Comparison of ENCODE assay signal across 27 cellular contexts in the genomic region with DNA sequence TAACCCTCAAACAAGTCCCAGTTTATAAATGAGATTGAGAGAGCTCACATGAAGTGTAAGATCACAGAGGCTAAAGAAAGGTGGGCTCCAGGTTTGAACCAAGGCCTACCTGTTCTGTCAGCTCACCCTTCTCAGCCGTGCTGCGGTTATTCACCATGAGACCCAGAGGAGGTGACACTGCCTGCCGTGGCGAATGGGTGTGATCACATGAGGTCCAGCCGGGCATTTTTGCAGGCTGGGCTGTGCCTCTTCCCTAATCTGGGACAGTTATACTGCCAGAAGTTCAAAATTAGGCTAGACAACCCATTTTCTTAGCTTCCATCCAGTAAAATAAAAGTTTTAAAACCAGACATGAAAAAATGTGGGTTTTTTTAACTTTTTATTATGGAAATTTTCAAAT.
A peak's percentile ranks its signal among the peaks of the same experiment; 100 is the strongest.
DNase-seq lines count a peak whose midpoint lies in the region; ATAC-seq, FAIRE-seq and TF ChIP-seq lines count a peak whose summit lies in the region.
"Had no signal": no experiment of that assay in that cellular context is flagged by ENCODE, and none has a peak within 500 bp of the region (broad histone marks: within the 10 kb centered on the region; RNA-seq: fewer than 3 reads in every experiment).

No MANE protein-coding gene starts in this region.

- no peak overlapping the region for H3K4me3 ChIP-seq in K562
- H3K4me3 ChIP-seq: MG63, PC-9, smooth muscle cell, thoracic aorta had no signal

- H3K9me3 ChIP-seq in K562 (replicated peaks; ENCODE audit: control insufficient read depth, insufficient read depth, low read depth, low read length), result no peaks in the 10 kb centered on the region
- H3K9me3 ChIP-seq: MG63, thoracic aorta had no signal

- in situ Hi-C loops in K562 (cut with MboI), result no loop called here

- intact Hi-C loops in Right ventricle myocardium inferior (cut with DNase I), result no loop called here
- intact Hi-C loops in cardiac septum (cut with DNase I), result no loop called here
- intact Hi-C loops in K562 (cut with micrococcal nuclease), result no loop called here
- intact Hi-C loops in left ventricle myocardium superior (cut with micrococcal nuclease), result no loop called here

- no peak for TF ChIP-seq CTCF in K562 (IDR thresholded peaks at IDR 0.05 in 2 of 3, conservative IDR thresholded peaks at IDR 0.05 in 1 of 3; ENCODE audit: insufficient read depth in 2 of 3, low read depth in 1 of 3, low read length in 3 of 3)

- no peaks in the 10 kb centered on the region for H3K27me3 ChIP-seq in K562 (ENCODE audit: control insufficient read depth in 2 of 2, insufficient read depth in 2 of 2, low read length in 2 of 2)
- H3K27me3 ChIP-seq: foreskin keratinocyte, MG63 had no signal

- peak; percentile 78 for DNase-seq in Right ventricle myocardium inferior (ENCODE audit: missing footprints)
- no peak for DNase-seq in cardiac septum (ENCODE audit: low spot score)
- DNase-seq in K562 (ENCODE audit: extremely low read depth in 1 of 4, low spot score in 3 of 4), result no peak
- DNase-seq in left ventricle myocardium superior, result peak; percentile 56
- DNase-seq in NCI-H2107 treated with DMSO at 0.1 percent for 48 hours (lab: John Stamatoyannopoulos, UW; ENCODE audit: unreplicated experiment), result no peak
- DNase-seq in activated effector memory CD4-positive, alpha-beta T cell treated with anti-CD3 and anti-CD28 coated beads, Interleukin-2, amount 50 U/mL, for 16 hours, result no peak
- DNase-seq: activated CD4-positive, alpha-beta memory T cell treated with anti-CD3 and anti-CD28 coated beads for 36 hours; activated naive CD8-positive, alpha-beta T cell treated with anti-CD3 and anti-CD28 coated beads, Interleukin-2, amount 10 ng/mL, durations not matched to agents 7 days and 5 days; CD4-positive, alpha-beta T cell; dermis blood vessel endothelial cell; foreskin keratinocyte; MG63; NCI-H1105; NCI-H187 treated with DMSO at 0.1 percent for 48 hours; NCI-H524 treated with DMSO at 0.1 percent for 48 hours; PC-9; retina; stimulated activated CD4-positive, alpha-beta T cell treated with anti-CD3 and anti-CD28 coated beads, Interleukin-2, amount 100 ng/mL, for 24 hours; stimulated activated naive CD8-positive, alpha-beta T cell treated with anti-CD3 and anti-CD28 coated beads, Interleukin-15, amount 100 ng/mL, for 72 hours had no signal

- H4K20me1 ChIP-seq in K562 (replicated peaks; ENCODE audit: control insufficient read depth, insufficient read depth, low read length), result no peaks in the 10 kb centered on the region

- CTCF ChIA-PET in K562 (lab: Yijun Ruan, JAX; ENCODE audit: low intra/inter-chr PET ratio), result no interaction called here

- H3K9me1 ChIP-seq in K562 (ENCODE audit: control insufficient read depth, insufficient read depth, low read length), result no peaks in the 10 kb centered on the region

- WGBS in K562 (ENCODE audit: insufficient coverage, low coverage, missing lambda C conversion rate), result 2% methylated on average over 5 of the region's 5 CpGs

- no peak for TF ChIP-seq POLR2A in K562 (conservative IDR thresholded peaks at IDR 0.05)

- H3K4me1 ChIP-seq in K562 (replicated peaks in 1 of 2; ENCODE audit: control insufficient read depth in 2 of 2, insufficient read depth in 2 of 2, low read length in 2 of 2), result no peaks in the 10 kb centered on the region
- H3K4me1 ChIP-seq: foreskin keratinocyte had no signal

- no peak for TF ChIP-seq EP300 in K562 (IDR thresholded peaks at IDR 0.05; ENCODE audit: low read length)

- H3K79me2 ChIP-seq in K562 (ENCODE audit: control insufficient read depth, insufficient read depth, low read length), result no peaks in the 10 kb centered on the region

- FAIRE-seq in K562 (lab: Jason Lieb, UNC), result no peak

- peak; percentile 86 for ATAC-seq in Right ventricle myocardium inferior
- no peak for ATAC-seq in K562
- ATAC-seq in left ventricle myocardium superior, result peak; percentile 69
- ATAC-seq in GM18873 (IDR thresholded peaks at IDR 0.05; ENCODE audit: low FRiP score, unreplicated experiment), result no peak
- ATAC-seq: activated CD4-positive, CD25-positive, alpha-beta regulatory T cell treated with anti-CD3 and anti-CD28 coated beads, Interleukin-2, amount 50 U/mL, for 24 hours; esophagus mucosa; foreskin keratinocyte; SK-N-SH treated with all-trans-retinoic acid at 6 μM for 48 hours; stimulated activated naive CD8-positive, alpha-beta T cell treated with anti-CD3 and anti-CD28 coated beads, Interleukin-15, amount 100 ng/mL, for 72 hours had no signal

- TF ChIP-seq RAD21 in K562 (CRISPR knock-in tag; conservative IDR thresholded peaks at IDR 0.05 in 1 of 2, IDR thresholded peaks at IDR 0.05 in 1 of 2), result no peak

- H3K9ac ChIP-seq in K562 (ENCODE audit: insufficient read depth in 1 of 2, low read depth in 2 of 2, low read length in 2 of 2), result no peak overlapping the region
- H3K9ac ChIP-seq: KMS-11 had no signal

- H2AFZ ChIP-seq in K562 (ENCODE audit: low read depth, low read length), result no peak overlapping the region
- H2AFZ ChIP-seq: PC-9 had no signal

- POLR2A ChIA-PET in K562 (lab: Yijun Ruan, JAX), result interaction anchor here (0.6 kb wide), 1 partner anchor 97 kb away, joined by 4 read pairs; no protein-coding TSS in a partner anchor

- BruUV-seq in K562 (replicated peaks; lab: Mats Ljungman, UMichigan), result no TSS peak

- no peaks in the 10 kb centered on the region for H3K36me3 ChIP-seq in K562 (ENCODE audit: control insufficient read depth, insufficient read depth, low read length)
- H3K36me3 ChIP-seq: MG63, thoracic aorta had no signal

- no peak overlapping the region for H3K27ac ChIP-seq in K562 (ENCODE audit: extremely low read depth, low read depth, low read length)
- H3K27ac ChIP-seq: HL-60, KMS-11, PC-9, thoracic aorta had no signal

- H3K4me2 ChIP-seq in K562 (ENCODE audit: insufficient read depth, low read length), result no peak overlapping the region
- H3K4me2 ChIP-seq: KMS-11, PC-9, smooth muscle cell had no signal

TF ChIP-seq in K562, 482 proteins besides CTCF, POLR2A, EP300 and RAD21:
- TF ChIP-seq, protein P1, sequence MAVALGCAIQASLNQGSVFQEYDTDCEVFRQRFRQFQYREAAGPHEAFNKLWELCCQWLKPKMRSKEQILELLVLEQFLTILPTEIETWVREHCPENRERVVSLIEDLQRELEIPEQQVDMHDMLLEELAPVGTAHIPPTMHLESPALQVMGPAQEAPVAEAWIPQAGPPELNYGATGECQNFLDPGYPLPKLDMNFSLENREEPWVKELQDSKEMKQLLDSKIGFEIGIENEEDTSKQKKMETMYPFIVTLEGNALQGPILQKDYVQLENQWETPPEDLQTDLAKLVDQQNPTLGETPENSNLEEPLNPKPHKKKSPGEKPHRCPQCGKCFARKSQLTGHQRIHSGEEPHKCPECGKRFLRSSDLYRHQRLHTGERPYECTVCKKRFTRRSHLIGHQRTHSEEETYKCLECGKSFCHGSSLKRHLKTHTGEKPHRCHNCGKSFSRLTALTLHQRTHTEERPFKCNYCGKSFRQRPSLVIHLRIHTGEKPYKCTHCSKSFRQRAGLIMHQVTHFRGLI (CRISPR knock-in tag; IDR thresholded peaks at IDR 0.05), result peak; percentile 78; the same call in 1 of the 2 replicates
- TF ChIP-seq ZC3H4 (CRISPR knock-in tag; IDR thresholded peaks at IDR 0.05; ENCODE audit: borderline replicate concordance), result no peak
TF ChIP-seq in K562: peak in this region for 1.

Comparison
In these comparisons a context has a peak if more than half of its experiments do, and no peak if none do; other contexts are left out.
1. DNase-seq: peak in Right ventricle myocardium inferior (single experiment) and left ventricle myocardium superior (single experiment); none in cardiac septum (single experiment), K562 (0 of 4), NCI-H2107 treated with DMSO at 0.1 percent for 48 hours (single experiment) and activated effector memory CD4-positive, alpha-beta T cell treated with anti-CD3 and anti-CD28 coated beads, Interleukin-2, amount 50 U/mL, for 16 hours (single experiment).
2. ATAC-seq: peak in Right ventricle myocardium inferior (single experiment) and left ventricle myocardium superior (single experiment); none in K562 (single experiment) and GM18873 (single experiment).